ENCODE assay signal across 8 cellular contexts in genomic region chr5:77029376-77029885, GRCh38. TPM values are rescaled to one million over a fixed set of nuclear protein-coding genes. Genes with fewer than 3 reads are reported as not detected.
DNase-seq lines count a peak whose midpoint lies in the region; ATAC-seq lines count a peak whose summit lies in the region.

No MANE protein-coding gene starts in this region.

- CTCF ChIA-PET in activated CD4-positive, alpha-beta T cell treated with anti-CD3 and anti-CD28 coated beads, Interleukin-2, amount 10 ng/mL, durations not matched to agents 7 days and 5 days (lab: Charles Lee), result no interaction called here
- CTCF ChIA-PET in activated CD8-positive, alpha-beta T cell treated with anti-CD3 and anti-CD28 coated beads, Interleukin-2, amount 10 ng/mL, durations not matched to agents 7 days and 5 days (lab: Charles Lee), result interaction anchor here (1.8 to 5.6 kb wide), 3 partner anchors 13 to 48 kb away, joined by 4 to 32 read pairs (median 6); no protein-coding TSS in a partner anchor

- peak overlapping the region; percentile 84 for H3K4me3 Mint-ChIP-seq in activated CD4-positive, alpha-beta T cell treated with anti-CD3 and anti-CD28 coated beads, Interleukin-2, amount 10 ng/mL, durations not matched to agents 7 days and 5 days
- peak overlapping the region; percentile 94 for H3K4me3 Mint-ChIP-seq in activated CD8-positive, alpha-beta T cell treated with anti-CD3 and anti-CD28 coated beads, Interleukin-2, amount 10 ng/mL, durations not matched to agents 7 days and 5 days
- H3K4me3 Mint-ChIP-seq in immature natural killer cell, result peak overlapping the region; percentile 88 to 97 (median 91)

- no peaks in the 10 kb centered on the region for H3K9me3 ChIP-seq in subcutaneous abdominal adipose tissue (ENCODE audit: control insufficient read depth in 5 of 5, low read length in 5 of 5)

- no peak for DNase-seq in activated CD4-positive, alpha-beta T cell treated with anti-CD3 and anti-CD28 coated beads, Interleukin-2, amount 10 ng/mL, durations not matched to agents 7 days and 5 days
- no peak for DNase-seq in activated CD4-positive, alpha-beta T cell treated with anti-CD3 and anti-CD28 coated beads for 48 hours
- no peak for DNase-seq in activated CD8-positive, alpha-beta T cell treated with anti-CD3 and anti-CD28 coated beads, Interleukin-2, amount 10 ng/mL, durations not matched to agents 7 days and 5 days
- DNase-seq in immature natural killer cell, result no peak
- DNase-seq in NCI-H2029 treated with DMSO at 0.1 percent for 48 hours (lab: John Stamatoyannopoulos, UW), result no peak

- peaks cover 0 to 4% (median 0%) of the 10 kb centered on the region in 5 donors for H3K27me3 ChIP-seq in subcutaneous abdominal adipose tissue (ENCODE audit: control insufficient read depth in 5 of 5, insufficient read depth in 4 of 5, low read length in 5 of 5)

- peak overlapping the region; percentile 94 for H3K27ac Mint-ChIP-seq in activated CD4-positive, alpha-beta T cell treated with anti-CD3 and anti-CD28 coated beads, Interleukin-2, amount 10 ng/mL, durations not matched to agents 7 days and 5 days
- peak overlapping the region; percentile 95 for H3K27ac Mint-ChIP-seq in activated CD8-positive, alpha-beta T cell treated with anti-CD3 and anti-CD28 coated beads, Interleukin-2, amount 10 ng/mL, durations not matched to agents 7 days and 5 days
- H3K27ac Mint-ChIP-seq in immature natural killer cell, result peak overlapping the region; percentile 82 to 94 (median 88)

- H3K9ac ChIP-seq in subcutaneous abdominal adipose tissue (ENCODE audit: low read length in 5 of 5), result peak overlapping the region in 3 of 5 donors; percentile 97 to 98 (median 97)

- peaks cover 0 to under 1% (median 0%) of the 10 kb centered on the region in 5 donors for H3K36me3 ChIP-seq in subcutaneous abdominal adipose tissue (ENCODE audit: control insufficient read depth in 5 of 5, insufficient read depth in 5 of 5, low read length in 5 of 5)

- H3K4me1 ChIP-seq in subcutaneous abdominal adipose tissue (ENCODE audit: control insufficient read depth in 5 of 5, insufficient read depth in 5 of 5, low read length in 5 of 5), result peaks cover 3 to 23% (median 18%) of the 10 kb centered on the region in 5 donors

- peak overlapping the region; percentile 72 to 98 (median 90) for H3K4me3 ChIP-seq in subcutaneous abdominal adipose tissue (ENCODE audit: low read depth in 1 of 5, low read length in 5 of 5)

- ATAC-seq in activated CD8-positive, alpha-beta T cell treated with anti-CD3 and anti-CD28 coated beads, Interleukin-2, amount 10 ng/mL, durations not matched to agents 7 days and 5 days, result no peak
- ATAC-seq in GM21619 (IDR thresholded peaks at IDR 0.05; ENCODE audit: unreplicated experiment) (no peak), GM18517 (IDR thresholded peaks at IDR 0.05; ENCODE audit: unreplicated experiment) (no peak)

- H3K9me3 Mint-ChIP-seq in activated CD4-positive, alpha-beta T cell treated with anti-CD3 and anti-CD28 coated beads, Interleukin-2, amount 10 ng/mL, durations not matched to agents 7 days and 5 days, result peaks cover 26% of the 10 kb centered on the region
- H3K9me3 Mint-ChIP-seq in activated CD8-positive, alpha-beta T cell treated with anti-CD3 and anti-CD28 coated beads, Interleukin-2, amount 10 ng/mL, durations not matched to agents 7 days and 5 days (ENCODE audit: insufficient read depth), result peaks cover 14% of the 10 kb centered on the region
- H3K9me3 Mint-ChIP-seq in immature natural killer cell, result peaks cover 0 to 15% (median 6%) of the 10 kb centered on the region in 6 donors

- H3K36me3 Mint-ChIP-seq in activated CD4-positive, alpha-beta T cell treated with anti-CD3 and anti-CD28 coated beads, Interleukin-2, amount 10 ng/mL, durations not matched to agents 7 days and 5 days (ENCODE audit: low read depth), result peaks cover 31% of the 10 kb centered on the region
- peaks cover 23% of the 10 kb centered on the region for H3K36me3 Mint-ChIP-seq in activated CD8-positive, alpha-beta T cell treated with anti-CD3 and anti-CD28 coated beads, Interleukin-2, amount 10 ng/mL, durations not matched to agents 7 days and 5 days (ENCODE audit: low read depth)
- peaks cover 0 to 7% (median 4%) of the 10 kb centered on the region in 3 donors for H3K36me3 Mint-ChIP-seq in immature natural killer cell

- peaks cover 6% of the 10 kb centered on the region for H3K27me3 Mint-ChIP-seq in activated CD4-positive, alpha-beta T cell treated with anti-CD3 and anti-CD28 coated beads, Interleukin-2, amount 10 ng/mL, durations not matched to agents 7 days and 5 days
- no peaks in the 10 kb centered on the region for H3K27me3 Mint-ChIP-seq in activated CD8-positive, alpha-beta T cell treated with anti-CD3 and anti-CD28 coated beads, Interleukin-2, amount 10 ng/mL, durations not matched to agents 7 days and 5 days (ENCODE audit: low read depth)
- peaks cover 6 to 15% (median 11%) of the 10 kb centered on the region in 3 donors for H3K27me3 Mint-ChIP-seq in immature natural killer cell (ENCODE audit: low read depth in 3 of 3)

- H3K27ac ChIP-seq in subcutaneous abdominal adipose tissue (ENCODE audit: low read depth, low read length), result peak overlapping the region; percentile 87

- H3K4me1 Mint-ChIP-seq in activated CD4-positive, alpha-beta T cell treated with anti-CD3 and anti-CD28 coated beads, Interleukin-2, amount 10 ng/mL, durations not matched to agents 7 days and 5 days, result peaks cover 30% of the 10 kb centered on the region
- H3K4me1 Mint-ChIP-seq in activated CD8-positive, alpha-beta T cell treated with anti-CD3 and anti-CD28 coated beads, Interleukin-2, amount 10 ng/mL, durations not matched to agents 7 days and 5 days (ENCODE audit: low read depth), result peaks cover 36% of the 10 kb centered on the region
- H3K4me1 Mint-ChIP-seq in immature natural killer cell, result peaks cover 28 to 45% of the 10 kb centered on the region in 2 donors

- POLR2A ChIA-PET in activated CD4-positive, alpha-beta T cell treated with anti-CD3 and anti-CD28 coated beads, Interleukin-2, amount 10 ng/mL, durations not matched to agents 7 days and 5 days (lab: Charles Lee), result interaction anchor here (1.1 kb wide), 1 partner anchor 292 kb away, joined by 4 read pairs; no protein-coding TSS in a partner anchor
- POLR2A ChIA-PET in activated CD8-positive, alpha-beta T cell treated with anti-CD3 and anti-CD28 coated beads, Interleukin-2, amount 10 ng/mL, durations not matched to agents 7 days and 5 days (lab: Charles Lee), result interaction anchor here (0.8 to 1.8 kb wide), 4 partner anchors 8 to 179 kb away, joined by 3 to 8 read pairs (median 5); partner anchors contain the start of genes S100Z and ZBED3

RNA-seq across cellular contexts. Expression of gene AGGF1, which starts 0.8 kb away (rescaled TPM):
- 10 to 100 TPM; 27.6 to 28.9 TPM for total RNA-seq in activated CD4-positive, alpha-beta T cell treated with anti-CD3 and anti-CD28 coated beads, Interleukin-2, amount 10 ng/mL, durations not matched to agents 7 days and 5 days
- 10 to 100 TPM; 27.2 to 28.4 TPM for total RNA-seq in activated CD8-positive, alpha-beta T cell treated with anti-CD3 and anti-CD28 coated beads, Interleukin-2, amount 10 ng/mL, durations not matched to agents 7 days and 5 days
- polyA plus RNA-seq in immature natural killer cell, result 10 to 100 TPM; 16.1 to 38.4 (median 17.9) TPM

RNA-seq across cellular contexts. Expression of gene ZBED3, which starts 57.7 kb away (rescaled TPM):
- under 1 TPM; 0.47 to 0.71 TPM for total RNA-seq in activated CD4-positive, alpha-beta T cell treated with anti-CD3 and anti-CD28 coated beads, Interleukin-2, amount 10 ng/mL, durations not matched to agents 7 days and 5 days
- total RNA-seq in activated CD8-positive, alpha-beta T cell treated with anti-CD3 and anti-CD28 coated beads, Interleukin-2, amount 10 ng/mL, durations not matched to agents 7 days and 5 days, result 1 to 10 TPM; 2.0 TPM
- polyA plus RNA-seq in immature natural killer cell, result 1 to 10 TPM in 2 of 3 donors, under 1 TPM in 1; 0.14 to 2.2 (median 1.5) TPM
